1 cellular context compared by ENCODE assay signal in genomic region chr6:151389640-151390275, GRCh38.
A peak's percentile ranks its signal among the peaks of the same experiment; 100 is the strongest.
TF ChIP-seq lines count a peak whose summit lies in the region.

No MANE protein-coding gene starts in this region.

TF ChIP-seq in K562, 482 proteins besides CTCF, POLR2A, EP300 and RAD21 (continued from another document and continues in another):
- TF ChIP-seq PATZ1 (CRISPR knock-in tag; IDR thresholded peaks at IDR 0.05; ENCODE audit: borderline replicate concordance) (no peak), PCBP2 (IDR thresholded peaks at IDR 0.05; ENCODE audit: low read depth, low read length, poor library complexity, severe bottlenecking) (no peak), FUS (optimal IDR thresholded peaks at IDR 0.05; ENCODE audit: low read depth, low read length) (peak; percentile 8), ZNF395 (CRISPR knock-in tag; IDR thresholded peaks at IDR 0.05) (0 out of 2 replicates have a peak, but pooled peaks have one; percentile 26), L3MBTL2 (IDR thresholded peaks at IDR 0.05) (peak; percentile 77), ARID2 (IDR thresholded peaks at IDR 0.05) (0 out of 2 replicates have a peak, but pooled peaks have one; percentile 21), POLR2H (tag; IDR thresholded peaks at IDR 0.05; ENCODE audit: low read depth) (peak; percentile 68), ZNF197 (CRISPR knock-in tag; IDR thresholded peaks at IDR 0.05; ENCODE audit: low read depth) (no peak), ARID4B (CRISPR knock-in tag; IDR thresholded peaks at IDR 0.05) (no peak), ZBTB11 (CRISPR knock-in tag; IDR thresholded peaks at IDR 0.05) (peak in 2 of 3 experiments; percentile 28 to 44; a peak in 2 of 6 replicates), CHCHD3 (CRISPR knock-in tag; IDR thresholded peaks at IDR 0.05) (no peak), POLR2G (IDR thresholded peaks at IDR 0.05; ENCODE audit: low read depth, low read length) (peak; percentile 97), GTF2E2 (tag; IDR thresholded peaks at IDR 0.05) (peak; percentile 83), ZNF583 (CRISPR knock-in tag; IDR thresholded peaks at IDR 0.05) (0 out of 2 replicates have a peak, but pooled peaks have one; percentile 22), TEAD1 (CRISPR knock-in tag; IDR thresholded peaks at IDR 0.05) (peak; percentile 46; a peak in 2 of 4 replicates), NR2F6 (CRISPR knock-in tag; IDR thresholded peaks at IDR 0.05) (0 out of 2 replicates have a peak, but pooled peaks have one; percentile 38), NEUROD1 (IDR thresholded peaks at IDR 0.05; ENCODE audit: borderline replicate concordance, low read depth, low read length, partially characterized antibody) (peak; percentile 9), YY1 (IDR thresholded peaks at IDR 0.05; ENCODE audit: borderline replicate concordance in 1 of 3, control insufficient read depth in 1 of 3, extremely low read depth in 1 of 3, insufficient read depth in 3 of 3, insufficient read length in 1 of 3, insufficient replicate concordance in 2 of 3, low read depth in 1 of 3, low read length in 2 of 3) (peak in 2 of 3 experiments; percentile 71 to 75), STAT5B (CRISPR knock-in tag; IDR thresholded peaks at IDR 0.05) (no peak), HLTF (IDR thresholded peaks at IDR 0.05) (peak; percentile 47; the same call in 1 of the 2 replicates), TAF7 (tag; IDR thresholded peaks at IDR 0.05) (peak; percentile 76), ETS1 (conservative IDR thresholded peaks at IDR 0.05; ENCODE audit: control insufficient read depth, low read depth, low read length) (peak; percentile 82; the same call in 1 of the 2 replicates), HCFC1 (IDR thresholded peaks at IDR 0.05; ENCODE audit: low read depth, low read length) (0 out of 2 replicates have a peak, but pooled peaks have one; percentile 7), STAT6 (CRISPR knock-in tag; IDR thresholded peaks at IDR 0.05) (peak; percentile 51; the same call in 1 of the 2 replicates), ATF6 (CRISPR knock-in tag; IDR thresholded peaks at IDR 0.05) (0 out of 2 replicates have a peak, but pooled peaks have one; percentile 69), EZH2 (IDR thresholded peaks at IDR 0.05; ENCODE audit: borderline replicate concordance, low read depth, low read length) (no peak), GABPB1 (CRISPR knock-in tag; IDR thresholded peaks at IDR 0.05) (peak; percentile 55; the same call in 1 of the 2 replicates), HMGXB4 (CRISPR knock-in tag; IDR thresholded peaks at IDR 0.05) (0 out of 2 replicates have a peak, but pooled peaks have one; percentile 78), FIP1L1 (IDR thresholded peaks at IDR 0.05; ENCODE audit: low read depth, low read length, poor library complexity, severe bottlenecking) (peak; percentile 39), FOXP1 (CRISPR knock-in tag; IDR thresholded peaks at IDR 0.05) (no peak), NFRKB (IDR thresholded peaks at IDR 0.05; ENCODE audit: low read depth) (peak; percentile 73), TAF9B (IDR thresholded peaks at IDR 0.05; ENCODE audit: partially characterized antibody) (peak; percentile 72), FOXK2 (conservative IDR thresholded peaks at IDR 0.05 in 1 of 2, IDR thresholded peaks at IDR 0.05 in 1 of 2; ENCODE audit: low read depth in 2 of 2) (peak in 1 of 2 experiments; percentile 19; a peak in 1 of 4 replicates), NFIC (IDR thresholded peaks at IDR 0.05) (peak; percentile 42; the same call in 1 of the 2 replicates), RBM22 (IDR thresholded peaks at IDR 0.05; ENCODE audit: low read depth, low read length, poor library complexity, severe bottlenecking) (peak; percentile 86), ATF7 (IDR thresholded peaks at IDR 0.05) (no peak; the same call in 1 of the 2 replicates)
